Comparison of ENCODE assay signal across 20 cellular contexts in the genomic region with DNA sequence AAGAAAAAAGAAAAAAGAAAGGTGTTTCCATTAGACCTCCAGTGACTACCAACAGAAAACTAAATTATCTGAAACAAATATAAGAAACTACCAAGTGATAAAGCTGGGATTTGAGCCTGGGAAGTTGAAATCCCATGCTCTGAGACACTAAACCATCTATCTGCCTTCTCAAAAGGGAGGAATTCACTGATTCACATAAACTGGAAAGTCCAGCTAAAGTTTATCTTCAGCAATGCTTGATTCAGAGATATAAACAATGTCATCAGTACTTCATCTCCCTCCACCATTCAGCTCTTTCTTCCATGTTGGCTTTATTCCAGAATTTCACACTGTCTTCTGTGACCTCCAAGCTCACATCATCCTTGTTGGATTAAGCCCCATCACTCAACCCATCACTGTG.
A peak's percentile ranks its signal among the peaks of the same experiment; 100 is the strongest.
DNase-seq lines count a peak whose midpoint lies in the region; ATAC-seq, FAIRE-seq and TF ChIP-seq lines count a peak whose summit lies in the region.
"Had no signal": no experiment of that assay in that cellular context is flagged by ENCODE, and none has a peak within 500 bp of the region (broad histone marks: within the 10 kb centered on the region; RNA-seq: fewer than 3 reads in every experiment).

No MANE protein-coding gene starts in this region.

- POLR2A ChIA-PET in PC-9 (lab: Charles Lee; ENCODE audit: unreplicated experiment), result no interaction called here

- no peak overlapping the region for H4K91ac ChIP-seq in mesenchymal stem cell (ENCODE audit: low read length)

- H4K8ac ChIP-seq in mesenchymal stem cell (ENCODE audit: low read length), result no peak overlapping the region

- no peak overlapping the region for H3K9ac ChIP-seq in mesenchymal stem cell (ENCODE audit: low read length)
- H3K9ac ChIP-seq: KMS-11 had no signal

- H3K4me1 ChIP-seq in mesenchymal stem cell (ENCODE audit: control insufficient read depth, insufficient read depth, low read depth, low read length), result peaks cover 5% of the 10 kb centered on the region
- no peaks in the 10 kb centered on the region for H3K4me1 ChIP-seq in PC-9 (replicated peaks; ENCODE audit: insufficient read depth)
- H3K4me1 ChIP-seq: Caco-2 had no signal

- no peak overlapping the region for H3K4ac ChIP-seq in mesenchymal stem cell (ENCODE audit: low read depth in 1 of 2, low read length in 2 of 2)

- no peak overlapping the region for H2AK5ac ChIP-seq in mesenchymal stem cell (ENCODE audit: low read length, severe bottlenecking)

- no peak overlapping the region for H2BK120ac ChIP-seq in mesenchymal stem cell (ENCODE audit: low read depth, low read length)

- no peak overlapping the region for H2BK15ac ChIP-seq in mesenchymal stem cell (ENCODE audit: low read depth, poor library complexity, severe bottlenecking)

- no peak overlapping the region for H2AFZ ChIP-seq in mesenchymal stem cell (ENCODE audit: low read depth, low read length)
- no peak overlapping the region for H2AFZ ChIP-seq in PC-9

- FAIRE-seq in HTR-8/SVneo (lab: Jason Lieb, UNC), result peak; percentile 52
- FAIRE-seq: D721Med had no signal

- H3K79me2 ChIP-seq in PC-9 (ENCODE audit: low read depth), result no peaks in the 10 kb centered on the region

- no peak overlapping the region for H3K4me2 ChIP-seq in mesenchymal stem cell (ENCODE audit: low read length, poor library complexity, severe bottlenecking)
- H3K4me2 ChIP-seq in PC-9, result no peak overlapping the region
- H3K4me2 ChIP-seq: KMS-11 had no signal

- no peak overlapping the region for H3K23ac ChIP-seq in mesenchymal stem cell (ENCODE audit: low read length in 2 of 2)

- no peak overlapping the region for H3K18ac ChIP-seq in mesenchymal stem cell (ENCODE audit: low read depth in 1 of 2, low read length in 2 of 2)

- no peaks in the 10 kb centered on the region for H3K9me2 ChIP-seq in PC-9 (ENCODE audit: insufficient read depth)

- H4K20me1 ChIP-seq in PC-9 (ENCODE audit: insufficient read depth), result no peaks in the 10 kb centered on the region

- intact Hi-C loops in PC-9 (cut with micrococcal nuclease; ENCODE audit: unreplicated experiment), result no loop called here

- no peak for ATAC-seq in GM21576 (IDR thresholded peaks at IDR 0.05; ENCODE audit: unreplicated experiment)
- ATAC-seq: HCT116 had no signal

- H3K79me1 ChIP-seq in mesenchymal stem cell (replicated peaks; ENCODE audit: low read length, poor library complexity, severe bottlenecking), result no peaks in the 10 kb centered on the region

- BruUV-seq in PC-9 (replicated peaks; lab: Mats Ljungman, UMichigan), result no TSS peak

- H3K4me3 ChIP-seq in mesenchymal stem cell (ENCODE audit: insufficient read depth in 1 of 2, low read depth in 1 of 2, low read length in 2 of 2), result no peak overlapping the region
- no peak overlapping the region for H3K4me3 ChIP-seq in PC-9

- no peak overlapping the region for H2BK12ac ChIP-seq in mesenchymal stem cell (ENCODE audit: low read length in 2 of 2)

- no peaks in the 10 kb centered on the region for H3K9me3 ChIP-seq in mesenchymal stem cell (ENCODE audit: control insufficient read depth, low read length)
- H3K9me3 ChIP-seq in PC-9 (ENCODE audit: insufficient read depth, low read depth), result no peaks in the 10 kb centered on the region
- H3K9me3 ChIP-seq: Caco-2 had no signal

- H3K36me3 ChIP-seq in mesenchymal stem cell (ENCODE audit: control insufficient read depth in 1 of 2, insufficient read depth in 2 of 2, low read depth in 1 of 2, low read length in 2 of 2), result no peaks in the 10 kb centered on the region
- no peaks in the 10 kb centered on the region for H3K36me3 ChIP-seq in PC-9 (ENCODE audit: low read depth)

- H3K27ac ChIP-seq in mesenchymal stem cell (ENCODE audit: low read length, poor library complexity, severe bottlenecking), result no peak overlapping the region
- no peak overlapping the region for H3K27ac ChIP-seq in PC-9
- H3K27ac ChIP-seq: KMS-11 had no signal

- H2BK5ac ChIP-seq in mesenchymal stem cell (ENCODE audit: low read depth, low read length, poor library complexity, severe bottlenecking), result no peak overlapping the region

- DNase-seq in EH (ENCODE audit: low read depth) (peak; percentile 4), HTR-8/SVneo (ENCODE audit: insufficient read length, low spot score) (no peak), amniotic epithelial cell (ENCODE audit: low read depth) (peak; percentile 49), mesenchymal stem cell (peak; percentile 6), NAMALWA (ENCODE audit: low spot score) (no peak), PC-9 (no peak), NCI-H1092 treated with DMSO at 0.1 percent for 48 hours (lab: John Stamatoyannopoulos, UW) (no peak)
- DNase-seq: 8988T; C1 segment of cervical spinal cord; Caco-2; CD4-positive, CD25-positive, alpha-beta regulatory T cell; CD8-positive, alpha-beta memory T cell; GF-D8; GOT3; H7; HFFc6 had no signal

- no peaks in the 10 kb centered on the region for H3F3A ChIP-seq in PC-9 (ENCODE audit: insufficient read depth, low read depth)

- CTCF ChIA-PET in PC-9 (lab: Charles Lee), result no interaction called here

- no peak for TF ChIP-seq CTCF in PC-9 (conservative IDR thresholded peaks at IDR 0.05)

- H3K27me3 ChIP-seq in mesenchymal stem cell (ENCODE audit: control insufficient read depth in 1 of 2, insufficient read depth in 1 of 2, low read length in 2 of 2) (no peaks in the 10 kb centered on the region), PC-9 (ENCODE audit: insufficient read depth, low read depth) (no peaks in the 10 kb centered on the region)

- H3K14ac ChIP-seq in mesenchymal stem cell (ENCODE audit: low read length in 2 of 2), result no peak overlapping the region

Comparison
In these comparisons a context has a peak if more than half of its experiments do, and no peak if none do; other contexts are left out.
1. DNase-seq: peak in EH (single experiment), amniotic epithelial cell (single experiment) and mesenchymal stem cell (single experiment); none in HTR-8/SVneo (single experiment), NAMALWA (single experiment), PC-9 (0 of 2) and NCI-H1092 treated with DMSO at 0.1 percent for 48 hours (single experiment).